14 cellular contexts compared by ENCODE assay signal in the genomic region with DNA sequence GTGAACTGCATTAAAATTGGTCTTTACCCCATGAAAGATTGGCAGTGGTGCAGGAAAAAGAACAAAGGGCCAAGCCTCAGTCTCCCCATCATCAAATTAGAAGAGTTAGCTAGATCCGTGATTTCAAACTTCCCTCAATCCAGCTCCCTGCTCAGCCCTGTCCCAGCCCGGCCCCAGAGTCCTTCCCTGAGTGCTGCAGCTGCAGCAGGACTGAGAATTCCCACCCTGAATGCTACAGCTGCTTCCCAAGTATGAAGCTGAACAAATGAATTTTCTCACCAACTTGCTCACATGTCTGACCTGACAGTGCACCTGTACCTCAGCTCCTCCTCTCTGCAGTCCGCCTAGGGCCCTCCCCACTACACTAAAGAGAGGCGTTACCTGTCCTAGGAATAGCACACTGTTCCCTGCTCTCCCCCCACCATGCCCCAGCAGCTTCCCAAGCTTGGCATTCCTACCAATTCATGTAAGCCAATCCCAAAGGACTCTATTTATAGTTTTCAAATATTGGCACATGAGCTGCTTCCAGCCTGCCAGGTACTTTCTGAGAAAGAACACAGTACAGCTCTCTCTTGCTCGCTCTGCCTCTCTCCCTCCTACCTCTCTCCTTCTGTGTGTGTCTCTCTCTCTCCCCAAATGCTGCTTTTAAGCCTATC.
DNase-seq lines count a peak whose midpoint lies in the region; ATAC-seq and TF ChIP-seq lines count a peak whose summit lies in the region.
"Had no signal": no experiment of that assay in that cellular context is flagged by ENCODE, and none has a peak within 500 bp of the region (broad histone marks: within the 10 kb centered on the region; RNA-seq: fewer than 3 reads in every experiment).

No MANE protein-coding gene starts in this region.

- H3K9me3 Mint-ChIP-seq in natural killer cell, result no peaks in the 10 kb centered on the region
- H3K9me3 Mint-ChIP-seq: activated T-cell treated with anti-CD3 and anti-CD28 coated beads, Interleukin-2, amount 50 U/mL, for 4 hours; stimulated activated naive CD8-positive, alpha-beta T cell treated with anti-CD3 and anti-CD28 coated beads, Interleukin-15, Interleukin-2, amounts not matched to agents 100 ng/mL and 50 ng/mL, for 24 hours had no signal

- no peaks in the 10 kb centered on the region for H3K36me3 Mint-ChIP-seq in natural killer cell

- POLR2A ChIA-PET in OCI-LY7 (lab: Charles Lee), result interaction anchor here (0.7 to 1.6 kb wide), 6 partner anchors 28 to 1259 kb away, joined by 3 to 4 read pairs (median 3); no protein-coding TSS in a partner anchor

- CTCF ChIA-PET in OCI-LY7 (lab: Charles Lee; ENCODE audit: unreplicated experiment), result interaction anchor here (0.6 to 1.3 kb wide), 3 partner anchors 12 to 99 kb away, joined by 3 to 6 read pairs (median 3); no protein-coding TSS in a partner anchor

- H3K4me1 ChIP-seq in OCI-LY7 (ENCODE audit: insufficient read depth, low read length, poor library complexity, severe bottlenecking), result peaks cover 71% of the 10 kb centered on the region
- H3K4me1 ChIP-seq in stomach, result peaks cover 9 to 52% (median 24%) of the 10 kb centered on the region in 4 donors

- peaks cover 35% of the 10 kb centered on the region for H3K79me2 ChIP-seq in OCI-LY7 (ENCODE audit: insufficient read depth, low read depth, low read length)

- H3K4me2 ChIP-seq in OCI-LY7 (ENCODE audit: low read length), result peak overlapping the region; percentile 76

- no peak for TF ChIP-seq POLR2A in stomach (IDR thresholded peaks at IDR 0.05)

- ATAC-seq in left colon, result peak; percentile 93
- ATAC-seq in natural killer cell, result no peak
- ATAC-seq: activated T-cell treated with anti-CD3 and anti-CD28 coated beads, Interleukin-2, amount 50 U/mL, for 4 hours had no signal

- H3K27ac ChIP-seq in OCI-LY7 (ENCODE audit: low read depth, low read length, poor library complexity, severe bottlenecking), result peak overlapping the region; percentile 9
- no peak overlapping the region for H3K27ac ChIP-seq in stomach

- no peak overlapping the region for H3K27ac Mint-ChIP-seq in natural killer cell
- H3K27ac Mint-ChIP-seq: B cell; stimulated activated naive CD8-positive, alpha-beta T cell treated with anti-CD3 and anti-CD28 coated beads, Interleukin-15, Interleukin-2, amounts not matched to agents 100 ng/mL and 50 ng/mL, for 24 hours had no signal

- H3K9me2 ChIP-seq in OCI-LY7 (ENCODE audit: insufficient read depth, low read length), result no peaks in the 10 kb centered on the region

- H3K27me3 Mint-ChIP-seq in natural killer cell (ENCODE audit: low read depth in 2 of 2), result no peaks in the 10 kb centered on the region
- H3K27me3 Mint-ChIP-seq: stimulated activated naive CD8-positive, alpha-beta T cell treated with anti-CD3 and anti-CD28 coated beads, Interleukin-15, Interleukin-2, amounts not matched to agents 100 ng/mL and 50 ng/mL, for 24 hours had no signal

- H3K4me3 Mint-ChIP-seq in natural killer cell, result no peak overlapping the region
- H3K4me3 Mint-ChIP-seq: activated T-cell treated with anti-CD3 and anti-CD28 coated beads, Interleukin-2, amount 50 U/mL, for 4 hours; B cell; stimulated activated naive CD8-positive, alpha-beta T cell treated with anti-CD3 and anti-CD28 coated beads, Interleukin-15, Interleukin-2, amounts not matched to agents 100 ng/mL and 50 ng/mL, for 24 hours had no signal

- TF ChIP-seq CTCF in OCI-LY7 (conservative IDR thresholded peaks at IDR 0.05; ENCODE audit: low read length) (no peak), stomach (IDR thresholded peaks at IDR 0.05) (no peak), natural killer cell (IDR thresholded peaks at IDR 0.05) (no peak)

- no TSS peak for BruUV-seq in OCI-LY7 (replicated peaks; lab: Mats Ljungman, UMichigan)

- H3K27me3 ChIP-seq in stomach, result no peaks in the 10 kb centered on the region

- H4K20me1 ChIP-seq in OCI-LY7 (ENCODE audit: insufficient read depth, low read length), result no peaks in the 10 kb centered on the region

- in situ Hi-C loops in G401 (cut with HindIII; ENCODE audit: low sequenced_read_pairs), result no loop called here

- H3K9me3 ChIP-seq in OCI-LY7 (ENCODE audit: low read length) (peaks cover 12% of the 10 kb centered on the region), stomach (no peaks in the 10 kb centered on the region)

- H3K4me1 Mint-ChIP-seq in natural killer cell, result no peaks in the 10 kb centered on the region

- no peak for TF ChIP-seq EP300 in stomach (IDR thresholded peaks at IDR 0.05)

- H3K36me3 ChIP-seq in OCI-LY7 (ENCODE audit: insufficient read depth, low read length) (peaks cover 28% of the 10 kb centered on the region), stomach (no peaks in the 10 kb centered on the region)

- intact Hi-C loops in OCI-LY7 (cut with micrococcal nuclease; ENCODE audit: unreplicated experiment) (loop anchor here (2.0 to 10.0 kb wide), 5 partner anchors 73 to 1259 kb away; no protein-coding TSS in a partner anchor), left colon (cut with DNase I, micrococcal nuclease) (loop anchor here in 1 of 2 donors (5.0 kb wide), 1 partner anchor 1259 kb away; the partner anchor contains the start of gene IGFBP3), stomach (cut with DNase I; ENCODE audit: low total_unique reads) (no loop called here), natural killer cell (cut with micrococcal nuclease) (no loop called here)

- DNase-seq in G401 (ENCODE audit: low spot score) (peak; percentile 89), OCI-LY7 (ENCODE audit: low spot score) (no peak), left colon (peak; percentile 30 to 56), stomach (peak; percentile 59), NCI-H2107 treated with DMSO at 0.1 percent for 48 hours (lab: John Stamatoyannopoulos, UW; ENCODE audit: unreplicated experiment) (no peak), natural killer cell (no peak)
- no peak for DNase-seq in stimulated activated CD4-positive, alpha-beta T cell treated with anti-CD3 and anti-CD28 coated beads, Interleukin-2, amount 100 ng/mL, for 24 hours
- DNase-seq: activated CD4-positive, alpha-beta T cell treated with anti-CD3 and anti-CD28 coated beads, Interleukin-2, amount 50 U/mL, for 48 hours; activated T-cell treated with anti-CD3 and anti-CD28 coated beads, Interleukin-2, amount 50 U/mL, for 4 hours; glutamatergic neuron; IMR-90; OCI-M1 had no signal

- 29 to 53% (median 48%) methylated on average over 5 of the region's 5 CpGs for WGBS in stomach, 5 donors

- H3K4me3 ChIP-seq in OCI-LY7 (ENCODE audit: low read depth, low read length, poor library complexity, severe bottlenecking) (peak overlapping the region; percentile 70), stomach (no peak overlapping the region)

- no peak overlapping the region; the same call in 1 of the 2 replicates for H2AFZ ChIP-seq in OCI-LY7 (ENCODE audit: low read length)

Comparison
In these comparisons a context has a peak if more than half of its experiments do, and no peak if none do; other contexts are left out.
1. DNase-seq: peak in G401 (single experiment), left colon (2 of 2) and stomach (single experiment); none in OCI-LY7 (single experiment), NCI-H2107 treated with DMSO at 0.1 percent for 48 hours (single experiment), stimulated activated CD4-positive, alpha-beta T cell treated with anti-CD3 and anti-CD28 coated beads, Interleukin-2, amount 100 ng/mL, for 24 hours (0 of 2) and natural killer cell (single experiment).